ENCODE assay signal across 9 cellular contexts in the genomic region with DNA sequence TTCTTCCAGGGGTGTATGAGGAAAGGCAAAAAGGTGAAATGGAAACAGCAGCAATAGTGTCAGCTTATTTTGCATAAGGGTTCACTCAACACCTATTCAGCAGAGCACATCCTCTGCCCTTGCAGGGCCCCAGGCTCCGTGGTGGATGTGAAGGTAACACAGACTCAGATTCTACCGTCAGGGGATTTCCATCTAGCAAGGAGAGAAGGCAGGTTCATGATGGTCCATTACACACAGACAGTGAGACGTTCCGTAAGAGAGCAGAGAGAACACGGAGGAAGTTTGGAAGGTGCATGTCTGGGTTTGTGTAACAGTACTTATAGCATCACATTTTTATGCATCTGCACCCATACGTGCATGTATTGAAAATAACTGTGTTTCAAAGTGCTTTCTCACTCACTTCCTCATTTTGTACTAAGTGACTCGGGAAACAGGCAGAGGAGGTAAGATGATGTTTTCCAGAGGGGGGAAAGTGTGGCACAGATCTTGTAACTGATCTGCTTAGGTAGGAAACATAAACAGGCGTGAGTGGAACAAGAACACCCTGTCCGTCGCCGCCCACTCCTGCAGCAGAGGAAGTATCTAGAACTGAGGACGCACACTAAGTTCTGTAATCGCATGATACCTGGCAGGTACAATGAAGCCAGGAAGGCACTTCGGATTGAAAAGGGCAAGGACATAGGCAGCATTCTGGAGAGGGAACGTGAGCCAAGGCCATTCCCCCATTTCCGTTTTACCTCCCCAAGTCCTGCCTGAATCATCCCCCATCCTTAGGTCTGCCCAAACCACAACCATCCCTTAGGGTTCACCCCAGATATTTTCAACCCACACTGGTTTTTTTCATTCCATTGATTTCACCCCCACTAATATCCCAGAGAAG.
A peak's percentile ranks its signal among the peaks of the same experiment; 100 is the strongest.
DNase-seq lines count a peak whose midpoint lies in the region; ATAC-seq lines count a peak whose summit lies in the region.
"Had no signal": no experiment of that assay in that cellular context is flagged by ENCODE, and none has a peak within 500 bp of the region (broad histone marks: within the 10 kb centered on the region; RNA-seq: fewer than 3 reads in every experiment).

No MANE protein-coding gene starts in this region.

- H3K36me3 ChIP-seq in HUES48 (ENCODE audit: control insufficient read depth, insufficient read depth, low read length) (no peaks in the 10 kb centered on the region), muscle layer of duodenum (ENCODE audit: control insufficient read depth in 1 of 2, insufficient read depth in 2 of 2, low read length in 2 of 2) (no peaks in the 10 kb centered on the region)
- H3K36me3 ChIP-seq: BLaER1 treated with 17β-estradiol and CSF1 and Interleukin-3, amounts not matched to agents 10 nM and 100 nM had no signal

- DNase-seq in NCI-H146 treated with DMSO at 0.1 percent for 48 hours (lab: John Stamatoyannopoulos, UW; ENCODE audit: unreplicated experiment): peak; percentile 3
- DNase-seq in NCI-H146 (lab: John Stamatoyannopoulos, UW): no peak
- DNase-seq in caudate nucleus (lab: John Stamatoyannopoulos, UW): peak in 3 of 61 donors; percentile 7 to 23 (median 13)
- no peak for DNase-seq in AG08395 (ENCODE audit: low spot score)
- no peak for DNase-seq in Ammon's horn (ENCODE audit: low spot score)

- peak overlapping the region; percentile 70 for H3K9ac ChIP-seq in HUES48 (ENCODE audit: low read depth, low read length)
- H3K9ac ChIP-seq: BLaER1 treated with 17β-estradiol and CSF1 and Interleukin-3, amounts not matched to agents 10 nM and 100 nM had no signal

- H3K4me3 ChIP-seq in HUES48 (ENCODE audit: low read depth, low read length) (peak overlapping the region; percentile 88), muscle layer of duodenum (ENCODE audit: low read depth in 1 of 2, low read length in 2 of 2) (peak overlapping the region; percentile 77 to 82)
- H3K4me3 ChIP-seq: BLaER1 treated with 17β-estradiol and CSF1 and Interleukin-3, amounts not matched to agents 10 nM and 100 nM had no signal

- no peaks in the 10 kb centered on the region for H3K9me3 ChIP-seq in HUES48 (ENCODE audit: control insufficient read depth, insufficient read depth, low read length)
- H3K9me3 ChIP-seq in muscle layer of duodenum (ENCODE audit: control insufficient read depth in 1 of 2, low read length in 2 of 2): no peaks in the 10 kb centered on the region

- ATAC-seq in GM21447 (IDR thresholded peaks at IDR 0.05; ENCODE audit: unreplicated experiment): peak; percentile 68

- H3K27ac ChIP-seq in HUES48 (ENCODE audit: low read depth, low read length) (no peak overlapping the region), caudate nucleus (ENCODE audit: low read depth, low read length) (peak overlapping the region; percentile 67), muscle layer of duodenum (ENCODE audit: low read length) (no peak overlapping the region)
- H3K27ac ChIP-seq: BLaER1 treated with 17β-estradiol and CSF1 and Interleukin-3, amounts not matched to agents 10 nM and 100 nM had no signal

- peaks cover 12% of the 10 kb centered on the region; the same call in 1 of the 2 replicates for H3K27me3 ChIP-seq in HUES48 (ENCODE audit: control insufficient read depth, insufficient read depth, low read length)
- peaks cover 6% of the 10 kb centered on the region for H3K27me3 ChIP-seq in muscle layer of duodenum (ENCODE audit: low read depth, low read length)
- H3K27me3 ChIP-seq: BLaER1 treated with 17β-estradiol and CSF1 and Interleukin-3, amounts not matched to agents 10 nM and 100 nM had no signal

- peaks cover 32% of the 10 kb centered on the region for H3K4me1 ChIP-seq in HUES48 (ENCODE audit: control insufficient read depth, insufficient read depth, low read length)
- peaks cover 6 to 11% of the 10 kb centered on the region in 2 donors for H3K4me1 ChIP-seq in muscle layer of duodenum (ENCODE audit: control insufficient read depth in 1 of 2, insufficient read depth in 2 of 2, low read length in 2 of 2)
- H3K4me1 ChIP-seq: BLaER1 treated with 17β-estradiol and CSF1 and Interleukin-3, amounts not matched to agents 10 nM and 100 nM had no signal
